19 cellular contexts compared by ENCODE assay signal in genomic region chr1:193979219-193979618, GRCh38.
"Had no signal": no experiment of that assay in that cellular context is flagged by ENCODE, and none has a peak within 500 bp of the region (broad histone marks: within the 10 kb centered on the region; RNA-seq: fewer than 3 reads in every experiment).

No MANE protein-coding gene starts in this region.

- H3K9me3 ChIP-seq: neutrophil, stomach, thoracic aorta had no signal

- DNase-seq: cortex of kidney; dorsolateral prefrontal cortex; effector CD8-positive, alpha-beta T cell; foreskin melanocyte; heart left ventricle; hippocampal formation; left colon; mesendoderm; naive thymus-derived CD8-positive, alpha-beta T cell; posterior cingulate gyrus; right cardiac atrium; small intestine; stimulated activated CD4-positive, alpha-beta T cell treated with anti-CD3 and anti-CD28 coated beads, Interleukin-12 subunit alpha, Interleukin-12 subunit beta, amount 100 ng/mL, for 4 hours; stimulated activated naive CD4-positive, alpha-beta T cell; stomach; substantia nigra; transverse colon had no signal

- H3K4me3 ChIP-seq: dorsolateral prefrontal cortex, heart left ventricle, stomach, thoracic aorta, transverse colon had no signal

- H3K27me3 ChIP-seq: dorsolateral prefrontal cortex, heart left ventricle, neutrophil, stomach, transverse colon had no signal

- H3K36me3 ChIP-seq: heart left ventricle, neutrophil, stomach, thoracic aorta, transverse colon had no signal

- H3K4me1 ChIP-seq: heart left ventricle, stomach, transverse colon had no signal

- H3K27ac ChIP-seq: dorsolateral prefrontal cortex, heart left ventricle, neutrophil, stomach, thoracic aorta, transverse colon had no signal

- ATAC-seq: heart left ventricle; left colon; naive thymus-derived CD8-positive, alpha-beta T cell; right cardiac atrium had no signal
